8 cellular contexts compared by ENCODE assay signal in the genomic region with DNA sequence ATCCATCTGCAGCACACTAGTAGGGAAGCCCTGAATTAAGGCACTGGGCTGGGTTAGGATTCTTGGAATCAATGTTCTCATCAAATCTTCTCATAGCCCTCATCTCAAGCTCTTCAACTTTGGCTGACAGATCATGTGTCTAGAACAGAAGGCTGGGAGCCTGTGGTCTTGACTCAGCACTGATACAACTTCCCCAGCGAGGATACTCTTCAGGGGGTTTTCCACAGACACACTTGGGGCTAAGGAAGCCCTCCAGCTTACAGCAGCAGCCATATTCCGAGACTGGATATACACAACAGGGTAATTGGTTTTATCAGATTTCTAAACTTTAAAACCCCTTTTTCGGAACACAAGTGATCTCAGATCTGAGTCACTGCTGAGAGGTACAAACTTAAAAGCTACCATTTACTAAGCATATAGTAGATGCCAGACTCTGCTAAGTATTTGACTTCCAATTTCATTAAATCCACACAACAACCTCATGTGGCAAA. TPM values are rescaled to one million over a fixed set of nuclear protein-coding genes. Genes with fewer than 3 reads are reported as not detected.
DNase-seq lines count a peak whose midpoint lies in the region; ATAC-seq and TF ChIP-seq lines count a peak whose summit lies in the region.

No MANE protein-coding gene starts in this region.

- ATAC-seq in HG02678 (IDR thresholded peaks at IDR 0.05; ENCODE audit: unreplicated experiment) (no peak), GM18505 (IDR thresholded peaks at IDR 0.05; ENCODE audit: unreplicated experiment) (no peak)

- H3K27ac ChIP-seq in SU-DHL-6 (ENCODE audit: low read depth, low read length): no peak overlapping the region
- H3K27ac ChIP-seq in brain microvascular endothelial cell: peak overlapping the region; percentile 88

- no peaks in the 10 kb centered on the region for H3K9me2 ChIP-seq in SU-DHL-6 (replicated peaks; ENCODE audit: insufficient read depth, low read length)

- H3K4me3 ChIP-seq in SU-DHL-6 (ENCODE audit: insufficient read depth, low read length, poor library complexity, severe bottlenecking) (no peak overlapping the region), brain microvascular endothelial cell (ENCODE audit: low read depth, low read length) (peak overlapping the region; percentile 17)

- peaks cover 14% of the 10 kb centered on the region; the same call in 1 of the 2 replicates for H3F3A ChIP-seq in SU-DHL-6 (ENCODE audit: insufficient read depth)

- TF ChIP-seq CTCF in SU-DHL-6 (IDR thresholded peaks at IDR 0.05; ENCODE audit: insufficient read depth, low read length, poor library complexity, severe bottlenecking) (no peak), brain microvascular endothelial cell (IDR thresholded peaks at IDR 0.05; ENCODE audit: low read depth, low read length, missing control alignments) (no peak)

- H3K27me3 ChIP-seq in SU-DHL-6 (ENCODE audit: low read length): no peaks in the 10 kb centered on the region
- H3K27me3 ChIP-seq in brain microvascular endothelial cell (replicated peaks): no peaks in the 10 kb centered on the region

- H4K20me1 ChIP-seq in SU-DHL-6 (ENCODE audit: low read depth, low read length): peaks cover 3% of the 10 kb centered on the region; the same call in 1 of the 2 replicates

- H3K9me3 ChIP-seq in SU-DHL-6 (ENCODE audit: insufficient read depth, low read length): no peaks in the 10 kb centered on the region

- DNase-seq in G401 (ENCODE audit: low spot score): peak; percentile 2
- DNase-seq in brain microvascular endothelial cell: peak; percentile 89
- DNase-seq in stimulated activated CD4-positive, alpha-beta T cell treated with anti-CD3 and anti-CD28 coated beads, Interleukin-1b, Interleukin-23, amount 100 ng/mL, for 24 hours (ENCODE audit: low read depth in 4 of 4, low spot score in 1 of 4): peak in 3 of 4 experiments; percentile 26 to 39 (median 36)
- DNase-seq in NCI-H2081 treated with DMSO at 0.1 percent for 48 hours (lab: John Stamatoyannopoulos, UW): no peak
- DNase-seq in NCI-H146 (lab: John Stamatoyannopoulos, UW): no peak

- H3K36me3 ChIP-seq in SU-DHL-6 (ENCODE audit: low read length): no peaks in the 10 kb centered on the region
- no peaks in the 10 kb centered on the region for H3K36me3 ChIP-seq in brain microvascular endothelial cell (replicated peaks)

- TF ChIP-seq POLR2A in GM18505 (IDR thresholded peaks at IDR 0.05; ENCODE audit: borderline replicate concordance, extremely low read depth, insufficient read depth, insufficient read length): no peak

- peak overlapping the region; percentile 6 for H3K4me2 ChIP-seq in SU-DHL-6 (ENCODE audit: low read depth, low read length, poor library complexity, severe bottlenecking)

- in situ Hi-C loops in G401 (cut with HindIII; ENCODE audit: low sequenced_read_pairs) (no loop called here), brain microvascular endothelial cell (cut with HindIII; ENCODE audit: low pct_ligation_motif_present, low sequenced_read_pairs) (no loop called here)

- peaks cover 37% of the 10 kb centered on the region for H3K79me2 ChIP-seq in SU-DHL-6 (ENCODE audit: insufficient read depth, low read length)

- H2AFZ ChIP-seq in SU-DHL-6 (ENCODE audit: low read depth, low read length, severe bottlenecking): no peak overlapping the region

- no peak overlapping the region for H3K9ac ChIP-seq in SU-DHL-6 (ENCODE audit: low read length)

RNA-seq across cellular contexts. Expression of a gene that starts 3.5 kb away (rescaled TPM):
- 9.8 and 12.1 TPM in 2 replicates for total RNA-seq in G401 (2014; rRNA removed; shearing (Covaris generic))

RNA-seq across cellular contexts. Expression of a gene that starts 37.7 kb away (rescaled TPM):
- 235 and 267 TPM in 2 replicates for total RNA-seq in G401 (2014; rRNA removed; shearing (Covaris generic))

Comparison
In these comparisons a context has a peak if more than half of its experiments do, and no peak if none do; other contexts are left out.
1. DNase-seq: peak in G401 (single experiment), brain microvascular endothelial cell (single experiment) and stimulated activated CD4-positive, alpha-beta T cell treated with anti-CD3 and anti-CD28 coated beads, Interleukin-1b, Interleukin-23, amount 100 ng/mL, for 24 hours (3 of 4); none in NCI-H2081 treated with DMSO at 0.1 percent for 48 hours (single experiment) and NCI-H146 (single experiment).